Comparison of ENCODE assay signal across 8 cellular contexts in the genomic region with DNA sequence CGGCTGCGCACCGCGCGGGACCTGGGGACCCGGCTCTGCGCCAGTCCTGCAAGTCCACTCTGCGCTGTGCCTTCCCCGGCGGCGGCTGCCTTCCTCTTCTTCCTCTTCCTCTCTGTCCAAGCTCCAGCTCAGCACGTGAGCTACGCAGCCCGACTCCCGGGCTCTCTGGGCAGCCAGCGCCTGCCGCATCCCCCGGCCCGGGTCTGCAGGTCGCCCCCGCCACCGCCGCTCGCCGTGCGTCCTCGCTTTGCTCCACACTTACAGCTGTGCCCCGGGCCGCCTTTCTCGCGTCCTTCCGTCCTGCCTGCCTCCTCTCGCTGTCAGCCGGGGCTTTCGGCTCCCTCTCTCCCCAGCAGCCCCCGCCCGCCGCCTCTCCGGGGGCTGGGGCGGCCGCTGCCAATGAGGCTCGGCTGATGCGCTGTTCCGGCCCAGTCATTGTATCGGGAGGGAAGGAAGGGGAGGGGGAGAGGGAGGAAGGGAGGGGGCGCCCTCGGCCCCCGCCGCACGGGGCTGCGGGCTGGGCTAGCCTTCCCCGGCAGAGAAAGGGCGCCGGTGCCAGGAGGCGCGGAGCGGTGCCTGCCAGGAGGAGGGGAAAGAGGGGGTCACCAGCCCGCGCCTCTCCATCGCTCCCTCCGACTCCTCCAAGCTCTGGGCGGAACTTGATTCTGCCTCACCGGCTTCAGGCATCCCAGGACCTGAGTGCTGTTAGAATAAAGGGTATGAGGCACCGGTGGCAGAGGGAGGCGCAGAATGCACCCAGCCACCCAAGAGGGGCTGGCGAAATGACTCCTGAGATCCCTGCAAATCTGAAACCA.
DNase-seq lines count a peak whose midpoint lies in the region; ATAC-seq and TF ChIP-seq lines count a peak whose summit lies in the region.

No MANE protein-coding gene starts in this region.

- no peak for TF ChIP-seq CTCF in brain microvascular endothelial cell (IDR thresholded peaks at IDR 0.05; ENCODE audit: low read depth, low read length, missing control alignments)

- peak overlapping the region; percentile 19 for H3K9ac ChIP-seq in HUES6 (ENCODE audit: low read length)
- peak overlapping the region; percentile 56; the same call in 1 of the 2 replicates for H3K9ac ChIP-seq in iPS-20b (ENCODE audit: low read depth, low read length)
- no peak overlapping the region for H3K9ac ChIP-seq in skeletal muscle satellite cell (ENCODE audit: low read depth, low read length)

- H3K27ac ChIP-seq in HUES6 (ENCODE audit: low read depth, low read length) (no peak overlapping the region), brain microvascular endothelial cell (no peak overlapping the region), iPS-20b (ENCODE audit: low read length) (no peak overlapping the region)

- in situ Hi-C loops in brain microvascular endothelial cell (cut with HindIII; ENCODE audit: low pct_ligation_motif_present, low sequenced_read_pairs): no loop called here

- DNase-seq in brain microvascular endothelial cell (no peak), SHP77 (lab: John Stamatoyannopoulos, UW) (no peak), SIG-M5 treated with dmso at 0.1 percent for 504 hours (lab: John Stamatoyannopoulos, UW; ENCODE audit: unreplicated experiment) (no peak), AG20443 (ENCODE audit: low spot score) (no peak)

- H3K27me3 ChIP-seq in HUES6 (ENCODE audit: control insufficient read depth, insufficient read depth, low read length): peaks cover 44% of the 10 kb centered on the region
- H3K27me3 ChIP-seq in brain microvascular endothelial cell (replicated peaks): peaks cover 30% of the 10 kb centered on the region
- peaks cover 49% of the 10 kb centered on the region for H3K27me3 ChIP-seq in iPS-20b (ENCODE audit: insufficient read depth, low read length)
- peaks cover 54% of the 10 kb centered on the region for H3K27me3 ChIP-seq in skeletal muscle satellite cell (ENCODE audit: control insufficient read depth, insufficient read depth, low read length)

- H3K4me1 ChIP-seq in HUES6 (ENCODE audit: control insufficient read depth, insufficient read depth, low read length) (peaks cover 12% of the 10 kb centered on the region), iPS-20b (ENCODE audit: insufficient read depth, low read length) (no peaks in the 10 kb centered on the region; the same call in 1 of the 2 replicates), skeletal muscle satellite cell (ENCODE audit: control insufficient read depth, insufficient read depth, low read length) (peaks cover 5% of the 10 kb centered on the region)

- no peaks in the 10 kb centered on the region for H3K36me3 ChIP-seq in HUES6 (ENCODE audit: control insufficient read depth, insufficient read depth, low read length)
- H3K36me3 ChIP-seq in brain microvascular endothelial cell (replicated peaks): no peaks in the 10 kb centered on the region
- no peaks in the 10 kb centered on the region for H3K36me3 ChIP-seq in iPS-20b (ENCODE audit: insufficient read depth, low read depth, low read length)
- H3K36me3 ChIP-seq in skeletal muscle satellite cell (ENCODE audit: insufficient read depth, low read length): no peaks in the 10 kb centered on the region

- H3K9me3 ChIP-seq in HUES6 (ENCODE audit: control insufficient read depth, insufficient read depth, low read depth, low read length) (no peaks in the 10 kb centered on the region), iPS-20b (ENCODE audit: insufficient read depth, low read depth, low read length) (no peaks in the 10 kb centered on the region), skeletal muscle satellite cell (replicated peaks; ENCODE audit: low read length) (no peaks in the 10 kb centered on the region)

- peak overlapping the region; percentile 75 for H3K4me2 ChIP-seq in skeletal muscle satellite cell (ENCODE audit: low read length)

- H3K4me3 ChIP-seq in HUES6 (ENCODE audit: low read depth, low read length) (peak overlapping the region; percentile 90), brain microvascular endothelial cell (ENCODE audit: low read depth, low read length) (peak overlapping the region; percentile 45), iPS-20b (ENCODE audit: low read length) (peak overlapping the region; percentile 81), skeletal muscle satellite cell (ENCODE audit: low read length) (peak overlapping the region; percentile 61)

- ATAC-seq in HG03342 (IDR thresholded peaks at IDR 0.05; ENCODE audit: unreplicated experiment): no peak
